ENCODE assay signal across 24 cellular contexts in the genomic region with DNA sequence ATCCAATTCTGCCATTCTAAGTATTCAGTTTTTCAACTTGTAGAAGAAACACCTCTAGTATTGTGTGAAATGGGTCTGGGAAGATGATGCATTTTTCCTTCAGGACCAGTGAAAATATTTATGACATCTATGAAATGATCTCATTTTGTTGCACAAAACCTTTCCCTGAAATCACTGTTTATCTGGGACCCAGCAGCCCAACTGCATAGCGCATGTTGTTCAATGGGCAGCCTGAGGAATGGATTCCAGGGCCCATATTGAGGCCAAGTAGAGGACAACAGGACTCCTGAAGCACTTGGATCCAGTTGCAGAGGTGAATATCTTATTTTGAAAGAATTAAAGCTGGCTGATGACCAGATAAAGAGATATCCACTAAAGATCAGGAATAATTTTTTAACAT. TPM values are rescaled to one million over a fixed set of nuclear protein-coding genes. Genes with fewer than 3 reads are reported as not detected.
DNase-seq lines count a peak whose midpoint lies in the region; ATAC-seq and TF ChIP-seq lines count a peak whose summit lies in the region.
"Had no signal": no experiment of that assay in that cellular context is flagged by ENCODE, and none has a peak within 500 bp of the region (broad histone marks: within the 10 kb centered on the region; RNA-seq: fewer than 3 reads in every experiment).

No MANE protein-coding gene starts in this region.

- H3K27ac ChIP-seq in right cardiac atrium (ENCODE audit: low read length) (no peak overlapping the region), uterus (peak overlapping the region; percentile 46 to 49)
- peak overlapping the region; percentile 70 for H3K27ac ChIP-seq in naive thymus-derived CD4-positive, alpha-beta T cell (ENCODE audit: low read depth, low read length)
- H3K27ac ChIP-seq: brain microvascular endothelial cell had no signal

- TF ChIP-seq CTCF in cardiac fibroblast (IDR thresholded peaks at IDR 0.05; ENCODE audit: low read depth, low read length) (no peak), uterus (IDR thresholded peaks at IDR 0.05) (no peak)

- POLR2A ChIA-PET in naive thymus-derived CD4-positive, alpha-beta T cell (lab: Charles Lee) = interaction anchor here (0.9 to 2.3 kb wide), 5 partner anchors 10 to 59 kb away, joined by 3 to 15 read pairs (median 4); no protein-coding TSS in a partner anchor

- CTCF ChIA-PET in naive thymus-derived CD4-positive, alpha-beta T cell (lab: Charles Lee) = no interaction called here

- H3K36me3 ChIP-seq in naive thymus-derived CD4-positive, alpha-beta T cell (ENCODE audit: control insufficient read depth in 2 of 3, insufficient read depth in 3 of 3, low read length in 3 of 3) = no peaks in the 10 kb centered on the region
- H3K36me3 ChIP-seq in uterus = no peaks in the 10 kb centered on the region
- H3K36me3 ChIP-seq: brain microvascular endothelial cell, tibial nerve had no signal

- peak; percentile 50 to 57 for ATAC-seq in right cardiac atrium
- ATAC-seq in Right ventricle myocardium inferior = no peak
- ATAC-seq in naive thymus-derived CD4-positive, alpha-beta T cell = no peak
- ATAC-seq in HG02623 (IDR thresholded peaks at IDR 0.05; ENCODE audit: unreplicated experiment) = no peak
- ATAC-seq in GM21529 (IDR thresholded peaks at IDR 0.05; ENCODE audit: unreplicated experiment) = no peak
- ATAC-seq: activated CD8-positive, alpha-beta T cell treated with anti-CD3 and anti-CD28 coated beads, Interleukin-2, amount 10 ng/mL, durations not matched to agents 7 days and 5 days; activated naive CD8-positive, alpha-beta T cell treated with anti-CD3 and anti-CD28 coated beads, Interleukin-2, amount 50 U/mL, for 24 hours had no signal

- H3K9me3 Mint-ChIP-seq in naive thymus-derived CD4-positive, alpha-beta T cell = no peaks in the 10 kb centered on the region
- H3K9me3 Mint-ChIP-seq: activated naive CD8-positive, alpha-beta T cell treated with anti-CD3 and anti-CD28 coated beads, Interleukin-2, amount 50 U/mL, for 24 hours; dendritic cell treated with granulocyte-macrophage colony-stimulating factor and Interleukin-4, amounts not matched to agents 40 ng/mL and 50 ng/mL, for 4 days; naive B cell had no signal

- peak overlapping the region in 8 of 10 donors; percentile 3 to 88 (median 44) for H3K4me3 Mint-ChIP-seq in naive thymus-derived CD4-positive, alpha-beta T cell
- H3K4me3 Mint-ChIP-seq: activated naive CD8-positive, alpha-beta T cell treated with anti-CD3 and anti-CD28 coated beads, Interleukin-2, amount 50 U/mL, for 24 hours; dendritic cell treated with granulocyte-macrophage colony-stimulating factor and Interleukin-4, amounts not matched to agents 40 ng/mL and 50 ng/mL, for 4 days; naive B cell had no signal

- H3K27me3 ChIP-seq in right cardiac atrium (ENCODE audit: control insufficient read depth, insufficient read depth) = no peaks in the 10 kb centered on the region
- no peaks in the 10 kb centered on the region for H3K27me3 ChIP-seq in naive thymus-derived CD4-positive, alpha-beta T cell (ENCODE audit: control insufficient read depth in 2 of 2, insufficient read depth in 2 of 2, low read length in 2 of 2)
- no peaks in the 10 kb centered on the region for H3K27me3 ChIP-seq in uterus
- H3K27me3 ChIP-seq: brain microvascular endothelial cell, tibial nerve had no signal

- H3K9me3 ChIP-seq in right cardiac atrium (ENCODE audit: control insufficient read depth, low read length) = no peaks in the 10 kb centered on the region
- no peaks in the 10 kb centered on the region for H3K9me3 ChIP-seq in naive thymus-derived CD4-positive, alpha-beta T cell (ENCODE audit: control insufficient read depth in 2 of 3, low read length in 3 of 3)
- no peaks in the 10 kb centered on the region for H3K9me3 ChIP-seq in uterus
- H3K9me3 ChIP-seq: tibial nerve had no signal

- intact Hi-C loops in right cardiac atrium (cut with DNase I) (no loop called here), Right ventricle myocardium inferior (cut with DNase I) (no loop called here), uterus (cut with DNase I; ENCODE audit: low total_unique reads) (no loop called here)
- intact Hi-C loops in naive thymus-derived CD4-positive, alpha-beta T cell (cut with micrococcal nuclease) = loop anchor here (10.0 kb wide), 4 partner anchors 582 to 1468 kb away; partner anchors contain the start of genes LY75 (in 1 of the 2) and PSMD14 (in 1 of the 2)

- no peak for TF ChIP-seq POLR2A in uterus (IDR thresholded peaks at IDR 0.05)

- no peaks in the 10 kb centered on the region for H3K27me3 Mint-ChIP-seq in naive thymus-derived CD4-positive, alpha-beta T cell
- H3K27me3 Mint-ChIP-seq: activated naive CD8-positive, alpha-beta T cell treated with anti-CD3 and anti-CD28 coated beads, Interleukin-2, amount 50 U/mL, for 24 hours had no signal

- H3K4me3 ChIP-seq in right cardiac atrium (ENCODE audit: low read length) = no peak overlapping the region
- no peak overlapping the region for H3K4me3 ChIP-seq in cardiac fibroblast (replicated peaks in 1 of 2; ENCODE audit: low read depth in 2 of 2, low read length in 2 of 2)
- no peak overlapping the region for H3K4me3 ChIP-seq in naive thymus-derived CD4-positive, alpha-beta T cell (ENCODE audit: low read length)
- H3K4me3 ChIP-seq in uterus = no peak overlapping the region
- H3K4me3 ChIP-seq: skin epidermis, tibial nerve had no signal

- DNase-seq in right cardiac atrium (peak in 1 of 3 donors; percentile 44), Right ventricle myocardium inferior (ENCODE audit: missing footprints) (no peak), cardiac fibroblast (ENCODE audit: low read depth in 2 of 2) (peak; percentile 34 to 42), uterus (no peak), NCI-H1092 treated with DMSO at 0.1 percent for 48 hours (lab: John Stamatoyannopoulos, UW) (no peak)
- no peak for DNase-seq in naive thymus-derived CD4-positive, alpha-beta T cell
- DNase-seq: activated CD8-positive, alpha-beta T cell treated with anti-CD3 and anti-CD28 coated beads, Interleukin-2, amount 10 ng/mL, durations not matched to agents 7 days and 5 days; activated naive CD8-positive, alpha-beta T cell treated with anti-CD3 and anti-CD28 coated beads, Interleukin-2, amount 50 U/mL, for 24 hours; activated T-cell treated with anti-CD3 and anti-CD28 coated beads, Interleukin-2, amount 50 U/mL, for 48 hours; brain microvascular endothelial cell; DMS79 treated with DMSO at 0.1 percent for 48 hours; mesendoderm; naive B cell; NCI-H1105 treated with DMSO at 0.1 percent for 48 hours; NCI-H2081 treated with DMSO at 0.1 percent for 48 hours; NCI-H510A; posterior cingulate gyrus; stimulated activated naive CD4-positive, alpha-beta T cell; T1000 had no signal

- 78% methylated on average over 1 of the region's 1 CpG for WGBS in right cardiac atrium

- peak overlapping the region in 7 of 9 donors; percentile 90 to 97 (median 93) for H3K27ac Mint-ChIP-seq in naive thymus-derived CD4-positive, alpha-beta T cell
- H3K27ac Mint-ChIP-seq: dendritic cell treated with granulocyte-macrophage colony-stimulating factor and Interleukin-4, amounts not matched to agents 40 ng/mL and 50 ng/mL, for 4 days had no signal

- peaks cover 28 to 97% (median 82%) of the 10 kb centered on the region in 7 donors for H3K4me1 Mint-ChIP-seq in naive thymus-derived CD4-positive, alpha-beta T cell
- H3K4me1 Mint-ChIP-seq: naive B cell had no signal

- peaks cover 7% of the 10 kb centered on the region for H3K4me1 ChIP-seq in right cardiac atrium (ENCODE audit: control insufficient read depth, insufficient read depth, low read length)
- H3K4me1 ChIP-seq in naive thymus-derived CD4-positive, alpha-beta T cell (ENCODE audit: control insufficient read depth in 2 of 2, insufficient read depth in 2 of 2, low read length in 2 of 2) = peaks cover 23 to 54% of the 10 kb centered on the region in 2 donors
- peaks cover 0 to 24% of the 10 kb centered on the region in 2 donors for H3K4me1 ChIP-seq in uterus

- peaks cover 0 to 11% (median 0%) of the 10 kb centered on the region in 5 donors for H3K36me3 Mint-ChIP-seq in naive thymus-derived CD4-positive, alpha-beta T cell
- H3K36me3 Mint-ChIP-seq: naive B cell had no signal

RNA-seq across cellular contexts. Expression of gene RBMS1, which starts 7.3 kb away (rescaled TPM):
- total RNA-seq in right cardiac atrium = 10 to 100 TPM; 56.8 to 73.5 (median 66.8) TPM
- 41.7 TPM for polyA plus RNA-seq in right cardiac atrium
- 58.2 TPM for total RNA-seq in Right ventricle myocardium inferior
- 100 to 1,000 TPM in 3 of 5 experiments, 10 to 100 TPM in 2; 74.4 to 123 (median 101) TPM for total RNA-seq in naive thymus-derived CD4-positive, alpha-beta T cell
- 100 to 1,000 TPM; 136 to 137 TPM for polyA plus RNA-seq in naive thymus-derived CD4-positive, alpha-beta T cell
- total RNA-seq in uterus = 100 to 1,000 TPM in 2 of 4 donors, 10 to 100 TPM in 2; 30.5 to 149 (median 88.9) TPM

Comparison
In these comparisons a context has a peak if more than half of its experiments do, and no peak if none do; other contexts are left out.
1. ATAC-seq: peak in right cardiac atrium (2 of 2); none in Right ventricle myocardium inferior (single experiment), naive thymus-derived CD4-positive, alpha-beta T cell (single experiment), HG02623 (single experiment) and GM21529 (single experiment).
2. DNase-seq: peak in cardiac fibroblast (2 of 2); none in Right ventricle myocardium inferior (single experiment), naive thymus-derived CD4-positive, alpha-beta T cell (0 of 9), uterus (0 of 2) and NCI-H1092 treated with DMSO at 0.1 percent for 48 hours (single experiment).
3. intact Hi-C loops: an anchor here in naive thymus-derived CD4-positive, alpha-beta T cell (10.0 kb wide); none called in right cardiac atrium, Right ventricle myocardium inferior and uterus.